In genomic region chr5:81420039-81420667, GRCh38 we compare ENCODE assay signal across 8 cellular contexts. TPM values are rescaled to one million over a fixed set of nuclear protein-coding genes. Genes with fewer than 3 reads are reported as not detected.
DNase-seq lines count a peak whose midpoint lies in the region; ATAC-seq and TF ChIP-seq lines count a peak whose summit lies in the region.

No MANE protein-coding gene starts in this region.

- POLR2A ChIA-PET in RWPE1 (lab: Yijun Ruan, JAX; ENCODE audit: low non-redundant PET) = no interaction called here

- peaks cover 30% of the 10 kb centered on the region for H3K4me1 Mint-ChIP-seq in stimulated activated naive CD8-positive, alpha-beta T cell treated with anti-CD3 and anti-CD28 coated beads, Interleukin-15, amount 100 ng/mL, for 72 hours

- peak overlapping the region in 1 of 2 donors; percentile 85 for H3K27ac Mint-ChIP-seq in activated naive CD4-positive, alpha-beta T cell treated with anti-CD3 and anti-CD28 coated beads, Interleukin-2, amount 50 U/mL, for 72 hours
- peak overlapping the region in 1 of 2 donors; percentile 87 for H3K27ac Mint-ChIP-seq in stimulated activated naive CD8-positive, alpha-beta T cell treated with anti-CD3 and anti-CD28 coated beads, Interleukin-15, amount 100 ng/mL, for 72 hours

- TF ChIP-seq POLR2A in gastroesophageal sphincter (IDR thresholded peaks at IDR 0.05) = no peak

- no peak for TF ChIP-seq EP300 in gastroesophageal sphincter (IDR thresholded peaks at IDR 0.05)

- DNase-seq in activated naive CD4-positive, alpha-beta T cell treated with anti-CD3 and anti-CD28 coated beads, Interleukin-2, amount 50 U/mL, for 72 hours (ENCODE audit: low spot score in 2 of 2) = peak in 1 of 2 donors; percentile 12
- DNase-seq in activated naive CD4-positive, alpha-beta T cell (lab: John Stamatoyannopoulos, UW) = no peak
- DNase-seq in RWPE1 (ENCODE audit: low spot score) = peak; percentile 81
- peak; percentile 90 for DNase-seq in epithelial cell of esophagus (ENCODE audit: low read depth)
- peak in 1 of 2 donors; percentile 22 for DNase-seq in stimulated activated naive CD8-positive, alpha-beta T cell treated with anti-CD3 and anti-CD28 coated beads, Interleukin-15, amount 100 ng/mL, for 72 hours
- DNase-seq in activated CD8-positive, alpha-beta memory T cell treated with anti-CD3 and anti-CD28 coated beads, Interleukin-2, amount 50 U/mL, for 48 hours = no peak
- no peak for DNase-seq in NCI-H2029 treated with DMSO at 0.1 percent for 48 hours (lab: John Stamatoyannopoulos, UW)

- H3K9me3 Mint-ChIP-seq in activated naive CD4-positive, alpha-beta T cell treated with anti-CD3 and anti-CD28 coated beads, Interleukin-2, amount 50 U/mL, for 72 hours = no peaks in the 10 kb centered on the region
- H3K9me3 Mint-ChIP-seq in stimulated activated naive CD8-positive, alpha-beta T cell treated with anti-CD3 and anti-CD28 coated beads, Interleukin-15, amount 100 ng/mL, for 72 hours = no peaks in the 10 kb centered on the region

- TF ChIP-seq CTCF in RWPE1 (conservative IDR thresholded peaks at IDR 0.05; ENCODE audit: low read depth) = no peak
- no peak for TF ChIP-seq CTCF in epithelial cell of esophagus (IDR thresholded peaks at IDR 0.05; ENCODE audit: insufficient read depth, low read depth, low read length, missing control alignments)
- no peak for TF ChIP-seq CTCF in gastroesophageal sphincter (IDR thresholded peaks at IDR 0.05)

- no peak overlapping the region for H3K4me3 ChIP-seq in epithelial cell of esophagus (ENCODE audit: low read length)
- H3K4me3 ChIP-seq in gastroesophageal sphincter = no peak overlapping the region

- no peaks in the 10 kb centered on the region for H3K36me3 Mint-ChIP-seq in activated naive CD4-positive, alpha-beta T cell treated with anti-CD3 and anti-CD28 coated beads, Interleukin-2, amount 50 U/mL, for 72 hours

- H3K9me3 ChIP-seq in gastroesophageal sphincter = no peaks in the 10 kb centered on the region

- no peaks in the 10 kb centered on the region for H3K27me3 ChIP-seq in gastroesophageal sphincter

- no peak overlapping the region for H3K27ac ChIP-seq in RWPE1
- no peak overlapping the region for H3K27ac ChIP-seq in gastroesophageal sphincter

- peaks cover 0 to 7% (median 0%) of the 10 kb centered on the region in 3 donors for H3K4me1 ChIP-seq in gastroesophageal sphincter

- H3K27me3 Mint-ChIP-seq in stimulated activated naive CD8-positive, alpha-beta T cell treated with anti-CD3 and anti-CD28 coated beads, Interleukin-15, amount 100 ng/mL, for 72 hours = no peaks in the 10 kb centered on the region

- H3K36me3 ChIP-seq in gastroesophageal sphincter = peaks cover 3 to 63% of the 10 kb centered on the region in 2 donors

- ATAC-seq in activated naive CD4-positive, alpha-beta T cell treated with anti-CD3 and anti-CD28 coated beads, Interleukin-2, amount 50 U/mL, for 72 hours = peak; percentile 100
- ATAC-seq in stimulated activated naive CD8-positive, alpha-beta T cell treated with anti-CD3 and anti-CD28 coated beads, Interleukin-15, amount 100 ng/mL, for 72 hours = peak; percentile 100
- ATAC-seq in gastroesophageal sphincter = no peak

- peak overlapping the region; percentile 27 to 44 for H3K4me3 Mint-ChIP-seq in stimulated activated naive CD8-positive, alpha-beta T cell treated with anti-CD3 and anti-CD28 coated beads, Interleukin-15, amount 100 ng/mL, for 72 hours

- 50 to 68% methylated on average over 6 of the region's 6 CpGs for WGBS in gastroesophageal sphincter (ENCODE audit: low coverage in 1 of 2), 2 donors

- CTCF ChIA-PET in RWPE1 (lab: Yijun Ruan, JAX) = no interaction called here

RNA-seq across cellular contexts. Expression of gene ACOT12, which starts 26.2 kb away (rescaled TPM):
- total RNA-seq in activated naive CD4-positive, alpha-beta T cell treated with anti-CD3 and anti-CD28 coated beads, Interleukin-2, amount 50 U/mL, for 72 hours = not detected
- not detected for total RNA-seq in gastroesophageal sphincter

Comparison
In these comparisons a context has a peak if more than half of its experiments do, and no peak if none do; other contexts are left out.
1. DNase-seq: peak in RWPE1 (single experiment) and epithelial cell of esophagus (single experiment); none in activated naive CD4-positive, alpha-beta T cell (0 of 4), activated CD8-positive, alpha-beta memory T cell treated with anti-CD3 and anti-CD28 coated beads, Interleukin-2, amount 50 U/mL, for 48 hours (single experiment) and NCI-H2029 treated with DMSO at 0.1 percent for 48 hours (single experiment).